Comparison of ENCODE assay signal across 8 cellular contexts in genomic region chr10:80453392-80453714, GRCh38. TPM values are rescaled to one million over a fixed set of nuclear protein-coding genes. Genes with fewer than 3 reads are reported as not detected.
DNase-seq lines count a peak whose midpoint lies in the region; TF ChIP-seq lines count a peak whose summit lies in the region.

No MANE protein-coding gene starts in this region.

- no peak overlapping the region for H2BK12ac ChIP-seq in mesenchymal stem cell (ENCODE audit: low read length in 2 of 2)

- H4K91ac ChIP-seq in mesenchymal stem cell (ENCODE audit: low read length), result no peak overlapping the region

- peaks cover 32% of the 10 kb centered on the region for H3K36me3 Mint-ChIP-seq in activated naive CD4-positive, alpha-beta T cell treated with anti-CD3 and anti-CD28 coated beads, Interleukin-2, amount 10 ng/mL, durations not matched to agents 7 days and 5 days
- H3K36me3 Mint-ChIP-seq in type B pancreatic cell, result peaks cover 5% of the 10 kb centered on the region

- peak overlapping the region; percentile 62 for H4K8ac ChIP-seq in mesenchymal stem cell (ENCODE audit: low read length)

- peaks cover 4% of the 10 kb centered on the region for H3K27me3 Mint-ChIP-seq in activated naive CD4-positive, alpha-beta T cell treated with anti-CD3 and anti-CD28 coated beads, Interleukin-2, amount 10 ng/mL, durations not matched to agents 7 days and 5 days
- no peaks in the 10 kb centered on the region for H3K27me3 Mint-ChIP-seq in type B pancreatic cell

- H3K9me3 ChIP-seq in mesenchymal stem cell (ENCODE audit: control insufficient read depth, low read length), result no peaks in the 10 kb centered on the region

- H2BK15ac ChIP-seq in mesenchymal stem cell (ENCODE audit: low read depth, poor library complexity, severe bottlenecking), result peak overlapping the region; percentile 62

- peaks cover 24% of the 10 kb centered on the region for H3K4me1 ChIP-seq in mesenchymal stem cell (ENCODE audit: control insufficient read depth, insufficient read depth, low read depth, low read length)

- DNase-seq in activated naive CD4-positive, alpha-beta T cell treated with anti-CD3 and anti-CD28 coated beads, Interleukin-2, amount 10 ng/mL, durations not matched to agents 7 days and 5 days, result no peak
- no peak for DNase-seq in activated naive CD4-positive, alpha-beta T cell (lab: John Stamatoyannopoulos, UW)
- DNase-seq in brain microvascular endothelial cell (no peak), mesenchymal stem cell (no peak), type B pancreatic cell (ENCODE audit: extremely low spot score, unreplicated experiment) (no peak), KBM-7 (no peak), epidermal melanocyte (ENCODE audit: insufficient read length, low spot score) (no peak)
- no peak for DNase-seq in activated CD4-positive, CD25-positive, alpha-beta regulatory T cell treated with anti-CD3 and anti-CD28 coated beads, Interleukin-2, amount 50 U/mL, for 72 hours

- no peaks in the 10 kb centered on the region for H3K9me3 Mint-ChIP-seq in activated naive CD4-positive, alpha-beta T cell treated with anti-CD3 and anti-CD28 coated beads, Interleukin-2, amount 10 ng/mL, durations not matched to agents 7 days and 5 days
- no peaks in the 10 kb centered on the region for H3K9me3 Mint-ChIP-seq in type B pancreatic cell

- H3K4me3 ChIP-seq in brain microvascular endothelial cell (ENCODE audit: low read depth, low read length) (peak overlapping the region; percentile 53), mesenchymal stem cell (ENCODE audit: insufficient read depth in 1 of 2, low read depth in 1 of 2, low read length in 2 of 2) (peak overlapping the region; percentile 54 to 75)

- peak overlapping the region; percentile 70 for H3K4me3 Mint-ChIP-seq in activated naive CD4-positive, alpha-beta T cell treated with anti-CD3 and anti-CD28 coated beads, Interleukin-2, amount 10 ng/mL, durations not matched to agents 7 days and 5 days
- H3K4me3 Mint-ChIP-seq in type B pancreatic cell, result peak overlapping the region; percentile 94

- peaks cover 4% of the 10 kb centered on the region for H3K36me3 ChIP-seq in brain microvascular endothelial cell (replicated peaks)
- peaks cover 7 to 9% of the 10 kb centered on the region in 2 experiments for H3K36me3 ChIP-seq in mesenchymal stem cell (ENCODE audit: control insufficient read depth in 1 of 2, insufficient read depth in 2 of 2, low read depth in 1 of 2, low read length in 2 of 2)

- peak overlapping the region; percentile 21 to 43 for H3K4ac ChIP-seq in mesenchymal stem cell (ENCODE audit: low read depth in 1 of 2, low read length in 2 of 2)

- H3K27me3 ChIP-seq in brain microvascular endothelial cell (replicated peaks) (no peaks in the 10 kb centered on the region), mesenchymal stem cell (ENCODE audit: control insufficient read depth in 1 of 2, insufficient read depth in 1 of 2, low read length in 2 of 2) (no peaks in the 10 kb centered on the region)

- no peak overlapping the region for H3K23ac ChIP-seq in mesenchymal stem cell (ENCODE audit: low read length in 2 of 2)

- CTCF ChIA-PET in activated naive CD4-positive, alpha-beta T cell treated with anti-CD3 and anti-CD28 coated beads, Interleukin-2, amount 10 ng/mL, durations not matched to agents 7 days and 5 days (lab: Charles Lee), result interaction anchor here (2.1 to 39.3 kb wide), 2 partner anchors 9 to 53 kb away, joined by 19 to 986 read pairs; no protein-coding TSS in a partner anchor

- H3K27ac Mint-ChIP-seq in activated naive CD4-positive, alpha-beta T cell treated with anti-CD3 and anti-CD28 coated beads, Interleukin-2, amount 10 ng/mL, durations not matched to agents 7 days and 5 days, result peak overlapping the region; percentile 59
- peak overlapping the region; percentile 96 for H3K27ac Mint-ChIP-seq in type B pancreatic cell

- H3K4me1 Mint-ChIP-seq in activated naive CD4-positive, alpha-beta T cell treated with anti-CD3 and anti-CD28 coated beads, Interleukin-2, amount 10 ng/mL, durations not matched to agents 7 days and 5 days, result peaks cover 47% of the 10 kb centered on the region
- peaks cover 19% of the 10 kb centered on the region for H3K4me1 Mint-ChIP-seq in type B pancreatic cell (ENCODE audit: unreplicated experiment)

- TF ChIP-seq CTCF in brain microvascular endothelial cell (IDR thresholded peaks at IDR 0.05; ENCODE audit: low read depth, low read length, missing control alignments) (no peak), type B pancreatic cell (conservative IDR thresholded peaks at IDR 0.05) (no peak)

- H3K4me2 ChIP-seq in mesenchymal stem cell (ENCODE audit: low read length, poor library complexity, severe bottlenecking), result peak overlapping the region; percentile 25

- no peak overlapping the region for H2AFZ ChIP-seq in mesenchymal stem cell (ENCODE audit: low read depth, low read length)

- no peak overlapping the region for H3K14ac ChIP-seq in mesenchymal stem cell (ENCODE audit: low read length in 2 of 2)

- H3K9ac ChIP-seq in mesenchymal stem cell (ENCODE audit: low read length), result peak overlapping the region; percentile 81

- H3K27ac ChIP-seq in brain microvascular endothelial cell (peak overlapping the region; percentile 11), mesenchymal stem cell (ENCODE audit: low read length, poor library complexity, severe bottlenecking) (peak overlapping the region; percentile 80)

- H3K18ac ChIP-seq in mesenchymal stem cell (ENCODE audit: low read depth in 1 of 2, low read length in 2 of 2), result peak overlapping the region; percentile 73 to 78

- no peak overlapping the region for H2BK120ac ChIP-seq in mesenchymal stem cell (ENCODE audit: low read depth, low read length)

- WGBS in mesenchymal stem cell, result 28% methylated on average over 9 of the region's 9 CpGs

- in situ Hi-C loops in brain microvascular endothelial cell (cut with HindIII; ENCODE audit: low pct_ligation_motif_present, low sequenced_read_pairs) (loop anchor here (10.0 kb wide), 1 partner anchor 51 kb away; no protein-coding TSS in a partner anchor), KBM-7 (cut with MboI; ENCODE audit: low pct_unique_long_range_greater_than_20kb, low sequenced_read_pairs) (loop anchor here (5.0 kb wide), 1 partner anchor 54 kb away; no protein-coding TSS in a partner anchor)

- H3K79me1 ChIP-seq in mesenchymal stem cell (replicated peaks; ENCODE audit: low read length, poor library complexity, severe bottlenecking), result peaks cover 6% of the 10 kb centered on the region

- peak overlapping the region; percentile 70 for H2BK5ac ChIP-seq in mesenchymal stem cell (ENCODE audit: low read depth, low read length, poor library complexity, severe bottlenecking)

- H2AK5ac ChIP-seq in mesenchymal stem cell (ENCODE audit: low read length, severe bottlenecking), result no peak overlapping the region

RNA-seq across cellular contexts. Expression of gene TSPAN14, which starts 0.8 kb away (rescaled TPM):
- 42.9 TPM for polyA plus RNA-seq in mesenchymal stem cell (2013, experiment 1 of 2)
- 44.5 TPM for polyA plus RNA-seq in mesenchymal stem cell (2013, experiment 2 of 2)
- 111 and 159 TPM in 2 replicates for total RNA-seq in type B pancreatic cell (ENCODE audit: low replicate concordance)

RNA-seq across cellular contexts. Expression of gene PRXL2A, which starts 45.0 kb away (rescaled TPM):
- 214 TPM for polyA plus RNA-seq in mesenchymal stem cell (2013, experiment 1 of 2)
- polyA plus RNA-seq in mesenchymal stem cell (2013, experiment 2 of 2), result 220 TPM
- 73.5 and 89.2 TPM in 2 replicates for total RNA-seq in type B pancreatic cell (ENCODE audit: low replicate concordance)
